In genomic region chr4:38868055-38868965, GRCh38 we compare ENCODE assay signal across 8 cellular contexts. TPM values are rescaled to one million over a fixed set of nuclear protein-coding genes. Genes with fewer than 3 reads are reported as not detected.
DNase-seq lines count a peak whose midpoint lies in the region; ATAC-seq and TF ChIP-seq lines count a peak whose summit lies in the region.

No MANE protein-coding gene starts in this region.

- peaks cover 18 to 49% of the 10 kb centered on the region in 2 donors for H3K27me3 Mint-ChIP-seq in CD8-positive, alpha-beta memory T cell
- H3K27me3 Mint-ChIP-seq in MCF 10A (ENCODE audit: insufficient read depth, unreplicated experiment), result no peaks in the 10 kb centered on the region

- H3K27me3 ChIP-seq in CD8-positive, alpha-beta memory T cell (ENCODE audit: insufficient read depth, low read length, poor library complexity, severe bottlenecking), result peaks cover 5% of the 10 kb centered on the region
- H3K27me3 ChIP-seq in HL-60 (ENCODE audit: insufficient read depth, poor library complexity, severe bottlenecking) (no peaks in the 10 kb centered on the region), stomach (no peaks in the 10 kb centered on the region)

- 10 to 30% (median 18%) methylated on average over 24 to 30 of the region's 30 CpGs for WGBS in stomach, 5 donors

- TF ChIP-seq POLR2A in stomach (IDR thresholded peaks at IDR 0.05), result no peak

- POLR2A ChIA-PET in CD8-positive, alpha-beta memory T cell (lab: Charles Lee), result no interaction called here
- POLR2A ChIA-PET in MCF 10A (lab: Yijun Ruan, JAX), result interaction anchor here (0.6 to 2.6 kb wide), 3 partner anchors 13 to 106 kb away, joined by 3 to 13 read pairs (median 4); partner anchors contain the start of gene TLR1

- peaks cover 3 to 8% (median 7%) of the 10 kb centered on the region in 3 donors for H3K4me1 Mint-ChIP-seq in CD8-positive, alpha-beta memory T cell
- peaks cover 26% of the 10 kb centered on the region for H3K4me1 Mint-ChIP-seq in MCF 10A (ENCODE audit: insufficient read depth, unreplicated experiment)

- no peak overlapping the region for H3K27ac Mint-ChIP-seq in CD8-positive, alpha-beta memory T cell
- peak overlapping the region; percentile 91 for H3K27ac Mint-ChIP-seq in MCF 10A (ENCODE audit: low read depth, unreplicated experiment)

- peaks cover 0 to 2% (median 0%) of the 10 kb centered on the region in 3 donors for H3K36me3 Mint-ChIP-seq in CD8-positive, alpha-beta memory T cell
- peaks cover 14% of the 10 kb centered on the region for H3K36me3 Mint-ChIP-seq in MCF 10A (ENCODE audit: insufficient read depth, unreplicated experiment)

- TF ChIP-seq CTCF in HL-60 (IDR thresholded peaks at IDR 0.05; ENCODE audit: insufficient read depth, low read length) (no peak), MCF 10A (IDR thresholded peaks at IDR 0.05; ENCODE audit: unreplicated experiment) (no peak), stomach (IDR thresholded peaks at IDR 0.05) (no peak)

- peak overlapping the region; percentile 55 for H3K27ac ChIP-seq in CD8-positive, alpha-beta memory T cell (ENCODE audit: low read depth, low read length)
- H3K27ac ChIP-seq in HL-60 (replicated peaks), result no peak overlapping the region
- H3K27ac ChIP-seq in stomach, result peak overlapping the region; percentile 88 to 98 (median 96)

- peak; percentile 50 for ATAC-seq in left colon
- ATAC-seq in HG03442 (IDR thresholded peaks at IDR 0.05; ENCODE audit: unreplicated experiment), result no peak

- H3K9me3 Mint-ChIP-seq in CD8-positive, alpha-beta memory T cell, result peaks cover 0 to 2% (median 0%) of the 10 kb centered on the region in 5 donors
- no peaks in the 10 kb centered on the region for H3K9me3 Mint-ChIP-seq in MCF 10A (ENCODE audit: unreplicated experiment)

- no peaks in the 10 kb centered on the region for H3K36me3 ChIP-seq in CD8-positive, alpha-beta memory T cell (ENCODE audit: insufficient read depth, low read length)
- H3K36me3 ChIP-seq in stomach, result peaks cover 0 to 10% (median 2%) of the 10 kb centered on the region in 4 donors

- DNase-seq in CD8-positive, alpha-beta memory T cell, result no peak
- DNase-seq in HL-60 (ENCODE audit: low read depth in 1 of 2, low spot score in 1 of 2) (no peak), MCF 10A (ENCODE audit: unreplicated experiment) (peak; percentile 25), left colon (peak; percentile 61 to 63), stomach (peak; percentile 33), GDM1 (lab: John Stamatoyannopoulos, UW) (no peak), NCI-H226 (no peak)

- TF ChIP-seq EP300 in stomach (IDR thresholded peaks at IDR 0.05), result no peak

- intact Hi-C loops in MCF 10A (cut with micrococcal nuclease) (no loop called here), left colon (cut with DNase I, micrococcal nuclease) (no loop called here), stomach (cut with DNase I; ENCODE audit: low total_unique reads) (no loop called here)

- H3K4me3 Mint-ChIP-seq in CD8-positive, alpha-beta memory T cell, result peak overlapping the region in 6 of 7 donors; percentile 8 to 66 (median 50)
- H3K4me3 Mint-ChIP-seq in MCF 10A (ENCODE audit: unreplicated experiment), result peak overlapping the region; percentile 75

- H3K4me3 ChIP-seq in CD8-positive, alpha-beta memory T cell (ENCODE audit: low read length), result no peak overlapping the region
- peak overlapping the region; percentile 66 for H3K4me3 ChIP-seq in HL-60 (replicated peaks; ENCODE audit: insufficient read depth, low read length)
- H3K4me3 ChIP-seq in stomach, result peak overlapping the region; percentile 69 to 92 (median 72)

- no peaks in the 10 kb centered on the region for H3K9me3 ChIP-seq in CD8-positive, alpha-beta memory T cell (ENCODE audit: low read length)
- H3K9me3 ChIP-seq in stomach, result no peaks in the 10 kb centered on the region

- H3K4me1 ChIP-seq in CD8-positive, alpha-beta memory T cell (ENCODE audit: insufficient read depth, low read length), result no peaks in the 10 kb centered on the region
- H3K4me1 ChIP-seq in stomach, result peaks cover 24 to 70% (median 46%) of the 10 kb centered on the region in 4 donors

- BruUV-seq in MCF 10A (replicated peaks; lab: Mats Ljungman, UMichigan), result no TSS peak

- CTCF ChIA-PET in CD8-positive, alpha-beta memory T cell (lab: Charles Lee), result no interaction called here
- CTCF ChIA-PET in MCF 10A (lab: Yijun Ruan, JAX), result interaction anchor here (0.6 to 1.6 kb wide), 2 partner anchors 8 to 923 kb away, joined by 3 to 4 read pairs; no protein-coding TSS in a partner anchor

RNA-seq across cellular contexts. Expression of gene FAM114A1, which starts 0.7 kb away (rescaled TPM):
- total RNA-seq in CD8-positive, alpha-beta memory T cell, result under 1 TPM in 1 of 2 experiments, not detected in 1; 0.31 TPM
- polyA plus RNA-seq in CD8-positive, alpha-beta memory T cell, result not detected
- total RNA-seq in MCF 10A (2022), result 22.7 and 38.9 TPM in 2 replicates
- 10 to 100 TPM; 73.3 to 77.2 TPM for total RNA-seq in left colon
- 100 to 1,000 TPM in 2 of 5 donors, 10 to 100 TPM in 3; 23.2 to 149 (median 63.0) TPM for total RNA-seq in stomach
- 10 to 100 TPM; 10.4 to 35.6 (median 35.6) TPM for polyA plus RNA-seq in stomach

RNA-seq across cellular contexts. Expression of gene TLR6, which starts 11.7 kb away (rescaled TPM):
- 1 to 10 TPM; 1.2 TPM for total RNA-seq in CD8-positive, alpha-beta memory T cell
- 1.3 TPM for polyA plus RNA-seq in CD8-positive, alpha-beta memory T cell
- total RNA-seq in MCF 10A (2022) (7.7 and 11.4 TPM in 2 replicates), left colon (1 to 10 TPM; 1.4 to 2.7 TPM), stomach (10 to 100 TPM in 1 of 5 donors, 1 to 10 TPM in 2, not detected in 2; 3.3 to 29.0 (median 4.3) TPM)
- polyA plus RNA-seq in stomach, result under 1 TPM; 0.19 to 0.46 (median 0.23) TPM

Comparison
In these comparisons a context has a peak if more than half of its experiments do, and no peak if none do; other contexts are left out.
1. DNase-seq: peak in MCF 10A (single experiment), left colon (2 of 2) and stomach (single experiment); none in CD8-positive, alpha-beta memory T cell (0 of 5), HL-60 (0 of 2), GDM1 (single experiment) and NCI-H226 (single experiment).
2. RNA of gene FAM114A1, which starts 0.7 kb away (total RNA-seq): 73.3 to 77.2 TPM in left colon, 23.2 to 149 TPM in stomach and 22.7 to 38.9 TPM in MCF 10A; 0.31 TPM in CD8-positive, alpha-beta memory T cell; every median in the first group is over 10 times any median in the second.